Comparison of ENCODE assay signal across 10 cellular contexts in the genomic region with DNA sequence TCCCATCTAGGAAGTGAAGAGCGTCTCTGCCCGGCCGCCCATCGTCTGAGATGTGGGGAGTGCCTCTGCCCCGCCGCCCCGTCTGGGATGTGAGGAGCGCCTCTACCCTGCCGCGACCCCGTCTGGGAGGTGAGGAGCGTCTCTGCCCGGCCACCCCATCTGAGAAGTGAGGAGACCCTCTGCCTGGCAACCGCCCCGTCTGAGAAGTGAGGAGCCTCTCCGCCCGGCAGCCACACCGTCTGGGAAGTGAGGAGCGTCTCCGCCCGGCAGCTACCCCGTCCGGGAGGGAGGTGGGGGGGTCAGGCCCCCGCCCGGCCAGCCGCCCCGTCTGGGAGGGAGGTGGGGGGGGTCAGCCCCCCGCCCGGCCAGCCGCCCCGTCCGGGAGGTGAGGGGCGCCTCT. TPM values are rescaled to one million over a fixed set of nuclear protein-coding genes. Genes with fewer than 3 reads are reported as not detected.
"Had no signal": no experiment of that assay in that cellular context is flagged by ENCODE, and none has a peak within 500 bp of the region (broad histone marks: within the 10 kb centered on the region; RNA-seq: fewer than 3 reads in every experiment).

No MANE protein-coding gene starts in this region.

RNA-seq across cellular contexts. Expression of a gene that starts 3.3 kb away (rescaled TPM):
- total RNA-seq: PC-3, PC-9, Peyer's patch, Right ventricle myocardium inferior, Right ventricle myocardium superior, RPMI7951, SJCRH30, SJSA1, SK-MEL-5 had no signal

RNA-seq across cellular contexts. Expression of a gene that starts 29.8 kb away (rescaled TPM):
- total RNA-seq: OCI-LY7, PC-3, PC-9, SJCRH30 had no signal
